In the genomic region with DNA sequence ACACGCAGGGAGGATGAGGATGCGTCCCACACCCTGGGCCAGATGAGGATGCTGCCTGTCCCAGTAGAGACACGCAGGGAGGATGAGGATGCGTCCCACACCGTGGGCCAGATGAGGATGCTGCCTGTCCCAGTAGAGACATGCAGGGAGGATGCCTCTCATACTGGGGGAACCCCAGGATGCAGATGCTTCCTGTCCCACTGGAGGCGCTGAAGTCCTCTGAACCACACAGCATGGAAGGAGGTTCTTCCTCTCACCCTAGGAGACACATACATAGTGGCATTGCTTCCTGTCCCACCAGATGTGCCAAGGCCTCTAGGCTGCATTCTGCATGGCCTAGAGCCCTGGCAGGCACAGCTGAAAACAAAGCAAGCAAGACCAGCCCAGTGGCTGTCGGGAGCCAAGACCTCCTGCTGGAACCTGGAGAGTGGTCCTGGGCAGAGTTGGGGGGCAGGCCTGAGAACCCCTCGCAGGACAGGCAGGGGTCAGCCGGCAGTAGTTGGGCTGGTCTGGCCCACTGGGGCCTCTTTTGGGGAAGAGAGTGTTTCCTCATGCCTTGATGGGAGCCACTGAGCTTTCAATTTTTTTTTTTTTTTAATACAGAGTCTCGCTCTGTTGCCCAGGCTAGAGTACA, we compare ENCODE assay signal across 10 cellular contexts. TPM values are rescaled to one million over a fixed set of nuclear protein-coding genes. Genes with fewer than 3 reads are reported as not detected.
A peak's percentile ranks its signal among the peaks of the same experiment; 100 is the strongest.
DNase-seq lines count a peak whose midpoint lies in the region; ATAC-seq and TF ChIP-seq lines count a peak whose summit lies in the region.
"Had no signal": no experiment of that assay in that cellular context is flagged by ENCODE, and none has a peak within 500 bp of the region (broad histone marks: within the 10 kb centered on the region; RNA-seq: fewer than 3 reads in every experiment).

No MANE protein-coding gene starts in this region.

- no peaks in the 10 kb centered on the region for H3K9me3 Mint-ChIP-seq in CD4-positive, alpha-beta memory T cell
- H3K9me3 Mint-ChIP-seq in activated T-helper 1 cell treated with anti-CD3 and anti-CD28 coated beads, Interleukin-12 subunit alpha, Interleukin-12 subunit beta, Interleukin-2, Interleukin-4 antibody, amounts not matched to agents 30 ng/mL and 10 ng/mL and 1 ng/mL, durations not matched to agents 14 hours and 24 hours and 36 hours, result no peaks in the 10 kb centered on the region

- 65% methylated on average over 9 of the region's 10 CpGs for WGBS in esophagus muscularis mucosa

- no peak for TF ChIP-seq EP300 in esophagus muscularis mucosa (IDR thresholded peaks at IDR 0.05)

- peak in 1 of 3 experiments; percentile 23 for TF ChIP-seq CTCF in esophagus muscularis mucosa (IDR thresholded peaks at IDR 0.05)

- no peaks in the 10 kb centered on the region for H3K27me3 ChIP-seq in CD4-positive, alpha-beta memory T cell (ENCODE audit: insufficient read depth, low read length)
- H3K27me3 ChIP-seq in esophagus muscularis mucosa, result peaks cover 0 to 10% (median under 1%) of the 10 kb centered on the region in 4 donors
- H3K27me3 ChIP-seq: Peyer's patch had no signal

- peak; percentile 75 for ATAC-seq in GM19043 (IDR thresholded peaks at IDR 0.05; ENCODE audit: low read depth, unreplicated experiment)
- ATAC-seq: left lung had no signal

- peaks cover 3 to 5% of the 10 kb centered on the region in 2 donors for H3K27me3 Mint-ChIP-seq in CD4-positive, alpha-beta memory T cell
- peaks cover under 1% of the 10 kb centered on the region for H3K27me3 Mint-ChIP-seq in activated T-helper 1 cell treated with anti-CD3 and anti-CD28 coated beads, Interleukin-12 subunit alpha, Interleukin-12 subunit beta, Interleukin-2, Interleukin-4 antibody, amounts not matched to agents 30 ng/mL and 10 ng/mL and 1 ng/mL, durations not matched to agents 14 hours and 24 hours and 36 hours (ENCODE audit: insufficient read depth)

- no peaks in the 10 kb centered on the region for H3K9me3 ChIP-seq in CD4-positive, alpha-beta memory T cell (ENCODE audit: control insufficient read depth in 1 of 2, low read length in 2 of 2)
- H3K9me3 ChIP-seq in esophagus muscularis mucosa, result no peaks in the 10 kb centered on the region
- H3K9me3 ChIP-seq: left lung, Peyer's patch had no signal

- H3K27ac Mint-ChIP-seq in CD4-positive, alpha-beta memory T cell, result peak overlapping the region in 2 of 7 donors; percentile 25 to 30
- H3K27ac Mint-ChIP-seq in activated T-helper 1 cell treated with anti-CD3 and anti-CD28 coated beads, Interleukin-12 subunit alpha, Interleukin-12 subunit beta, Interleukin-2, Interleukin-4 antibody, amounts not matched to agents 30 ng/mL and 10 ng/mL and 1 ng/mL, durations not matched to agents 14 hours and 24 hours and 36 hours, result no peak overlapping the region

- TF ChIP-seq POLR2A in esophagus muscularis mucosa (IDR thresholded peaks at IDR 0.05; ENCODE audit: low read depth), result no peak

- DNase-seq in CD4-positive, alpha-beta memory T cell, result peak; percentile 26 to 53 (median 42)
- DNase-seq in M059J (ENCODE audit: low read depth) (peak; percentile 57), iPS-NIHi11 (ENCODE audit: low spot score) (peak; percentile 72), NCI-H524 treated with DMSO at 0.1 percent for 48 hours (lab: John Stamatoyannopoulos, UW) (no peak), T-helper 9 cell (no peak), esophagus muscularis mucosa (ENCODE audit: extremely low spot score) (no peak)
- peak; percentile 34 for DNase-seq in activated T-helper 1 cell treated with anti-CD3 and anti-CD28 coated beads, Interleukin-12 subunit alpha, Interleukin-12 subunit beta, Interleukin-2, Interleukin-4 antibody, amounts not matched to agents 30 ng/mL and 10 ng/mL and 1 ng/mL, durations not matched to agents 14 hours and 24 hours and 36 hours (ENCODE audit: low spot score)

- H3K4me3 Mint-ChIP-seq in CD4-positive, alpha-beta memory T cell, result no peak overlapping the region
- H3K4me3 Mint-ChIP-seq in activated T-helper 1 cell treated with anti-CD3 and anti-CD28 coated beads, Interleukin-12 subunit alpha, Interleukin-12 subunit beta, Interleukin-2, Interleukin-4 antibody, amounts not matched to agents 30 ng/mL and 10 ng/mL and 1 ng/mL, durations not matched to agents 14 hours and 24 hours and 36 hours, result no peak overlapping the region

- peaks cover 21% of the 10 kb centered on the region for H3K4me1 ChIP-seq in CD4-positive, alpha-beta memory T cell (ENCODE audit: insufficient read depth, low read length)
- peaks cover 19 to 30% (median 23%) of the 10 kb centered on the region in 4 donors for H3K4me1 ChIP-seq in esophagus muscularis mucosa

- no peak overlapping the region for H3K4me3 ChIP-seq in CD4-positive, alpha-beta memory T cell (ENCODE audit: low read length in 2 of 2)
- no peak overlapping the region for H3K4me3 ChIP-seq in esophagus muscularis mucosa
- H3K4me3 ChIP-seq: left lung, Peyer's patch had no signal

- CTCF ChIA-PET in CD4-positive, alpha-beta memory T cell (lab: Charles Lee; ENCODE audit: partially characterized antibody), result interaction anchor here (0.7 to 7.7 kb wide), 10 partner anchors 9 to 310 kb away, joined by 3 to 54 read pairs (median 4); no protein-coding TSS in a partner anchor

- no peaks in the 10 kb centered on the region for H3K36me3 Mint-ChIP-seq in CD4-positive, alpha-beta memory T cell
- H3K36me3 Mint-ChIP-seq in activated T-helper 1 cell treated with anti-CD3 and anti-CD28 coated beads, Interleukin-12 subunit alpha, Interleukin-12 subunit beta, Interleukin-2, Interleukin-4 antibody, amounts not matched to agents 30 ng/mL and 10 ng/mL and 1 ng/mL, durations not matched to agents 14 hours and 24 hours and 36 hours (ENCODE audit: low read depth), result no peaks in the 10 kb centered on the region

- H3K27ac ChIP-seq in CD4-positive, alpha-beta memory T cell (ENCODE audit: low read depth, low read length), result no peak overlapping the region
- H3K27ac ChIP-seq in esophagus muscularis mucosa (replicated peaks in 1 of 4), result no peak overlapping the region
- H3K27ac ChIP-seq: left lung, Peyer's patch had no signal

- intact Hi-C loops in CD4-positive, alpha-beta memory T cell (cut with micrococcal nuclease), result no loop called here
- intact Hi-C loops in activated T-helper 1 cell treated with anti-CD3 and anti-CD28 coated beads, Interleukin-12 subunit alpha, Interleukin-12 subunit beta, Interleukin-2, Interleukin-4 antibody, amounts not matched to agents 30 ng/mL and 10 ng/mL and 1 ng/mL, durations not matched to agents 14 hours and 24 hours and 36 hours (cut with micrococcal nuclease), result loop anchor here (2.0 kb wide), 1 partner anchor 45 kb away; no protein-coding TSS in a partner anchor
- intact Hi-C loops in esophagus muscularis mucosa (cut with DNase I), result no loop called here

- POLR2A ChIA-PET in CD4-positive, alpha-beta memory T cell (lab: Charles Lee; ENCODE audit: partially characterized antibody), result interaction anchor here (0.5 to 0.6 kb wide), 2 partner anchors 275 to 417 kb away, joined by 3 read pairs; no protein-coding TSS in a partner anchor

- H3K36me3 ChIP-seq in CD4-positive, alpha-beta memory T cell (ENCODE audit: insufficient read depth, low read length), result no peaks in the 10 kb centered on the region
- no peaks in the 10 kb centered on the region for H3K36me3 ChIP-seq in esophagus muscularis mucosa
- H3K36me3 ChIP-seq: left lung, Peyer's patch had no signal

- peaks cover 14 to 27% (median 18%) of the 10 kb centered on the region in 4 donors for H3K4me1 Mint-ChIP-seq in CD4-positive, alpha-beta memory T cell
- H3K4me1 Mint-ChIP-seq in activated T-helper 1 cell treated with anti-CD3 and anti-CD28 coated beads, Interleukin-12 subunit alpha, Interleukin-12 subunit beta, Interleukin-2, Interleukin-4 antibody, amounts not matched to agents 30 ng/mL and 10 ng/mL and 1 ng/mL, durations not matched to agents 14 hours and 24 hours and 36 hours (ENCODE audit: low read depth), result peaks cover 22% of the 10 kb centered on the region

RNA-seq across cellular contexts. Expression of a gene that starts 4.3 kb away (rescaled TPM):
- under 1 TPM in 1 of 2 experiments, not detected in 1; 0.15 TPM for total RNA-seq in CD4-positive, alpha-beta memory T cell
- under 1 TPM in 1 of 2 donors, not detected in 1; 0.57 TPM for polyA plus RNA-seq in CD4-positive, alpha-beta memory T cell
- total RNA-seq in M059J (2014; rRNA removed; shearing (Covaris generic)), result not detected in 2 replicates
- total RNA-seq in activated T-helper 1 cell treated with anti-CD3 and anti-CD28 coated beads, Interleukin-12 subunit alpha, Interleukin-12 subunit beta, Interleukin-2, Interleukin-4 antibody, amounts not matched to agents 30 ng/mL and 10 ng/mL and 1 ng/mL, durations not matched to agents 14 hours and 24 hours and 36 hours, result not detected in 2 replicates
- total RNA-seq in esophagus muscularis mucosa, result under 1 TPM in 3 of 4 donors, not detected in 1; 0.33 to 0.86 (median 0.58) TPM

RNA-seq across cellular contexts. Expression of a gene that starts 15.5 kb away (rescaled TPM):
- total RNA-seq in CD4-positive, alpha-beta memory T cell, result 1 to 10 TPM; 1.4 to 1.5 TPM
- polyA plus RNA-seq in CD4-positive, alpha-beta memory T cell, result under 1 TPM in 1 of 2 donors, not detected in 1; 0.64 TPM
- 12.5 and 12.8 TPM in 2 replicates for total RNA-seq in M059J (2014; rRNA removed; shearing (Covaris generic))
- 1.1 and 1.2 TPM in 2 replicates for total RNA-seq in activated T-helper 1 cell treated with anti-CD3 and anti-CD28 coated beads, Interleukin-12 subunit alpha, Interleukin-12 subunit beta, Interleukin-2, Interleukin-4 antibody, amounts not matched to agents 30 ng/mL and 10 ng/mL and 1 ng/mL, durations not matched to agents 14 hours and 24 hours and 36 hours
- total RNA-seq in esophagus muscularis mucosa, result 10 to 100 TPM in 3 of 4 donors, 1 to 10 TPM in 1; 8.3 to 15.7 (median 12.8) TPM

RNA-seq across cellular contexts. Expression of a gene that starts 45.7 kb away (rescaled TPM):
- 100 to 1,000 TPM; 205 to 221 TPM for total RNA-seq in CD4-positive, alpha-beta memory T cell
- 10 to 100 TPM; 16.3 to 55.4 TPM for polyA plus RNA-seq in CD4-positive, alpha-beta memory T cell
- 9.8 and 21.5 TPM in 2 replicates for total RNA-seq in M059J (2014; rRNA removed; shearing (Covaris generic))
- 176 and 189 TPM in 2 replicates for total RNA-seq in activated T-helper 1 cell treated with anti-CD3 and anti-CD28 coated beads, Interleukin-12 subunit alpha, Interleukin-12 subunit beta, Interleukin-2, Interleukin-4 antibody, amounts not matched to agents 30 ng/mL and 10 ng/mL and 1 ng/mL, durations not matched to agents 14 hours and 24 hours and 36 hours
- total RNA-seq in esophagus muscularis mucosa, result 10 to 100 TPM; 27.8 to 55.3 (median 52.1) TPM

Comparison
In these comparisons a context has a peak if more than half of its experiments do, and no peak if none do; other contexts are left out.
1. DNase-seq: peak in CD4-positive, alpha-beta memory T cell (5 of 5), M059J (single experiment), activated T-helper 1 cell treated with anti-CD3 and anti-CD28 coated beads, Interleukin-12 subunit alpha, Interleukin-12 subunit beta, Interleukin-2, Interleukin-4 antibody, amounts not matched to agents 30 ng/mL and 10 ng/mL and 1 ng/mL, durations not matched to agents 14 hours and 24 hours and 36 hours (single experiment) and iPS-NIHi11 (single experiment); none in NCI-H524 treated with DMSO at 0.1 percent for 48 hours (single experiment), T-helper 9 cell (single experiment) and esophagus muscularis mucosa (single experiment).